26 cellular contexts compared by ENCODE assay signal in genomic region chr6:71929047-71929446, GRCh38. TPM values are rescaled to one million over a fixed set of nuclear protein-coding genes. Genes with fewer than 3 reads are reported as not detected.
DNase-seq lines count a peak whose midpoint lies in the region; FAIRE-seq and TF ChIP-seq lines count a peak whose summit lies in the region.
"Had no signal": no experiment of that assay in that cellular context is flagged by ENCODE, and none has a peak within 500 bp of the region (broad histone marks: within the 10 kb centered on the region; RNA-seq: fewer than 3 reads in every experiment).

No MANE protein-coding gene starts in this region.

- no peak overlapping the region for H3K4me3 Mint-ChIP-seq in H9
- H3K4me3 Mint-ChIP-seq in endodermal cell = no peak overlapping the region
- H3K4me3 Mint-ChIP-seq: CD4-positive, alpha-beta T cell had no signal

- FAIRE-seq in HTR-8/SVneo (lab: Jason Lieb, UNC) = no peak
- FAIRE-seq: D721Med, GM18507, HepG2 had no signal

- H2AFZ ChIP-seq in H9 (ENCODE audit: low read length) = no peak overlapping the region

- H3K9me3 ChIP-seq in H9 (ENCODE audit: control insufficient read depth, low read depth, low read length) (no peaks in the 10 kb centered on the region), endodermal cell (ENCODE audit: control insufficient read depth, low read length) (peaks cover 10% of the 10 kb centered on the region), iPS-20b (ENCODE audit: insufficient read depth, low read depth, low read length) (0 out of 2 replicates have a peak, but pooled peaks cover 6% of the 10 kb centered on the region), thyroid gland (no peaks in the 10 kb centered on the region)
- H3K9me3 ChIP-seq: Peyer's patch had no signal

- H2BK120ac ChIP-seq in H9 (ENCODE audit: low read depth, low read length, poor library complexity, severe bottlenecking) = no peak overlapping the region

- no peak for TF ChIP-seq POLR2A in thyroid gland (IDR thresholded peaks at IDR 0.05)

- H2BK15ac ChIP-seq in H9 (ENCODE audit: low read depth, low read length) = no peak overlapping the region

- H3K56ac ChIP-seq in H9 (ENCODE audit: insufficient read length, low read depth, low read length) = no peak overlapping the region

- H3K79me2 ChIP-seq in H9 (ENCODE audit: insufficient read depth, low read length) = no peaks in the 10 kb centered on the region

- H3K36me3 Mint-ChIP-seq in H9 (ENCODE audit: insufficient read depth in 1 of 3, low read depth in 3 of 3) (peaks cover 0 to 5% (median 0%) of the 10 kb centered on the region in 3 experiments; a peak in 3 of 7 replicates), endodermal cell (ENCODE audit: low read depth) (no peaks in the 10 kb centered on the region)

- no peak overlapping the region for H4K91ac ChIP-seq in H9 (ENCODE audit: insufficient read length, low read depth, low read length)

- no CpG with 5 or more reads among the region's 1 CpG for WGBS in H9 (ENCODE audit: extremely low coverage, insufficient read length, low lambda C conversion rate)
- 80 to 90% methylated on average over 1 of the region's 1 CpG for WGBS in endodermal cell (ENCODE audit: insufficient coverage in 1 of 2, insufficient read length in 1 of 2), 2 experiments
- WGBS in thyroid gland, 2 donors = 82% methylated on average over 1 of the region's 1 CpG

- H3K27me3 ChIP-seq in H9 (ENCODE audit: insufficient read depth, low read length) (no peaks in the 10 kb centered on the region), endodermal cell (ENCODE audit: control insufficient read depth, insufficient read depth, low read length, poor library complexity, severe bottlenecking) (no peaks in the 10 kb centered on the region), iPS-20b (ENCODE audit: insufficient read depth, low read length) (no peaks in the 10 kb centered on the region), thyroid gland (no peaks in the 10 kb centered on the region)
- H3K27me3 ChIP-seq: BLaER1 treated with 17β-estradiol and CSF1 and Interleukin-3, amounts not matched to agents 10 nM and 100 nM; Peyer's patch had no signal

- no peak overlapping the region for H3K4me2 ChIP-seq in H9 (ENCODE audit: insufficient read depth, insufficient read length, low read length)
- H3K4me2 ChIP-seq: BLaER1 treated with 17β-estradiol and CSF1 and Interleukin-3, amounts not matched to agents 10 nM and 100 nM had no signal

- no peaks in the 10 kb centered on the region for H3K36me3 ChIP-seq in endodermal cell (ENCODE audit: control insufficient read depth, insufficient read depth, low read length)
- H3K36me3 ChIP-seq in iPS-20b (ENCODE audit: insufficient read depth, low read depth, low read length) = no peaks in the 10 kb centered on the region
- H3K36me3 ChIP-seq in thyroid gland = no peaks in the 10 kb centered on the region
- H3K36me3 ChIP-seq: BLaER1 treated with 17β-estradiol and CSF1 and Interleukin-3, amounts not matched to agents 10 nM and 100 nM; Peyer's patch had no signal

- no peak overlapping the region for H3K27ac ChIP-seq in H9 (ENCODE audit: insufficient read length, low read depth, low read length)
- H3K27ac ChIP-seq in endodermal cell (ENCODE audit: low read depth, low read length) = no peak overlapping the region
- no peak overlapping the region for H3K27ac ChIP-seq in iPS-20b (ENCODE audit: low read length)
- H3K27ac ChIP-seq in thyroid gland = no peak overlapping the region
- H3K27ac ChIP-seq: BLaER1 treated with 17β-estradiol and CSF1 and Interleukin-3, amounts not matched to agents 10 nM and 100 nM; Peyer's patch had no signal

- no peak overlapping the region for H2BK20ac ChIP-seq in H9 (ENCODE audit: low read depth, low read length, poor library complexity, severe bottlenecking)

- H3K23me2 ChIP-seq in H9 (ENCODE audit: insufficient read length, low read depth, low read length, poor library complexity, severe bottlenecking) = no peaks in the 10 kb centered on the region

- H4K8ac ChIP-seq in H9 (replicated peaks; ENCODE audit: insufficient read length, low read depth, low read length) = no peak overlapping the region

- no peaks in the 10 kb centered on the region for H3K79me1 ChIP-seq in H9 (ENCODE audit: insufficient read depth, low read depth, low read length, poor library complexity, severe bottlenecking)

- no peaks in the 10 kb centered on the region for H4K20me1 ChIP-seq in H9 (ENCODE audit: control insufficient read depth, insufficient read depth, insufficient read length)
- H4K20me1 ChIP-seq: BLaER1 treated with 17β-estradiol and CSF1 and Interleukin-3, amounts not matched to agents 10 nM and 100 nM had no signal

- H3K4me1 ChIP-seq in H9 (ENCODE audit: insufficient read depth, low read length) = no peaks in the 10 kb centered on the region
- H3K4me1 ChIP-seq in endodermal cell (ENCODE audit: control insufficient read depth, insufficient read depth, low read length) = no peaks in the 10 kb centered on the region
- H3K4me1 ChIP-seq in iPS-20b (ENCODE audit: insufficient read depth, low read length) = peaks cover 17% of the 10 kb centered on the region; the same call in 1 of the 2 replicates
- H3K4me1 ChIP-seq in thyroid gland = no peaks in the 10 kb centered on the region
- H3K4me1 ChIP-seq: Peyer's patch had no signal

- no peak overlapping the region for H3K9ac ChIP-seq in H9 (ENCODE audit: extremely low read depth, insufficient read length, low read length)
- H3K9ac ChIP-seq in endodermal cell (ENCODE audit: extremely low read depth, low read length, poor library complexity, severe bottlenecking) = no peak overlapping the region
- H3K9ac ChIP-seq in iPS-20b (ENCODE audit: low read depth, low read length) = no peak overlapping the region
- H3K9ac ChIP-seq: BLaER1 treated with 17β-estradiol and CSF1 and Interleukin-3, amounts not matched to agents 10 nM and 100 nM had no signal

- H3K9me3 Mint-ChIP-seq in H9 (peaks cover 3 to 9% of the 10 kb centered on the region in 2 experiments; a peak in 3 of 5 replicates), endodermal cell (peaks cover 1% of the 10 kb centered on the region)

- H3K23ac ChIP-seq in H9 (ENCODE audit: insufficient read length, low read depth, low read length) = no peak overlapping the region

- no peak overlapping the region for H3K4ac ChIP-seq in H9 (ENCODE audit: low read depth, low read length)

- H3T11ph ChIP-seq in H9 (ENCODE audit: low read length) = no peak overlapping the region

- H3K18ac ChIP-seq in H9 (ENCODE audit: insufficient read length, low read depth, low read length) = no peak overlapping the region

- intact Hi-C loops in thyroid gland (cut with DNase I) = no loop called here

- peak overlapping the region in 1 of 3 experiments; percentile 30; a peak in 4 of 7 replicates for H3K27ac Mint-ChIP-seq in H9
- H3K27ac Mint-ChIP-seq in endodermal cell = no peak overlapping the region
- H3K27ac Mint-ChIP-seq: CD4-positive, alpha-beta T cell had no signal

- H3K4me3 ChIP-seq in endodermal cell (ENCODE audit: low read length) = no peak overlapping the region
- H3K4me3 ChIP-seq in iPS-20b (ENCODE audit: low read length) = peak overlapping the region; percentile 8; the same call in 1 of the 2 replicates
- H3K4me3 ChIP-seq in thyroid gland (replicated peaks in 1 of 3) = no peak overlapping the region
- H3K4me3 ChIP-seq: BLaER1 treated with 17β-estradiol and CSF1 and Interleukin-3, amounts not matched to agents 10 nM and 100 nM; Peyer's patch had no signal

- no peak overlapping the region for H3K14ac ChIP-seq in H9 (ENCODE audit: insufficient read depth, low read length)

- H3K4me1 Mint-ChIP-seq in H9 (peaks cover 13 to 17% of the 10 kb centered on the region in 2 experiments), endodermal cell (no peaks in the 10 kb centered on the region)

- H3K27me3 Mint-ChIP-seq in H9 (ENCODE audit: low read depth) (no peaks in the 10 kb centered on the region), endodermal cell (ENCODE audit: insufficient read depth) (no peaks in the 10 kb centered on the region)
- H3K27me3 Mint-ChIP-seq: CD4-positive, alpha-beta T cell had no signal

- DNase-seq in H9 (peak; percentile 37), endodermal cell (peak; percentile 58), HTR-8/SVneo (ENCODE audit: insufficient read length, low spot score) (no peak), hippocampal formation (lab: John Stamatoyannopoulos, UW) (no peak), amygdala (lab: John Stamatoyannopoulos, UW) (no peak), thyroid gland (no peak)
- DNase-seq: CD4-positive, alpha-beta T cell; HCEC 1CT; Karpas-422; NCI-H1092 treated with DMSO at 0.1 percent for 48 hours; NCI-H1436; NCI-H187; NCI-H2081 treated with DMSO at 0.1 percent for 48 hours; NCI-H2171; NCI-H226; NCI-H510A; NCI-H69; Peyer's patch; SHP77 treated with DMSO at 0.1 percent for 48 hours had no signal

- TF ChIP-seq CTCF in H9 (conservative IDR thresholded peaks at IDR 0.05) = no peak
- no peak for TF ChIP-seq CTCF in endodermal cell (conservative IDR thresholded peaks at IDR 0.05)
- TF ChIP-seq CTCF in thyroid gland (IDR thresholded peaks at IDR 0.05) = no peak

- no peak overlapping the region for H4K5ac ChIP-seq in H9 (ENCODE audit: insufficient read length, low read depth, low read length)

- no peak overlapping the region for H2AK5ac ChIP-seq in H9 (ENCODE audit: insufficient read length, low read length)

- no peak overlapping the region for H2BK5ac ChIP-seq in H9 (ENCODE audit: insufficient read length, low read length)

- no peak overlapping the region for H2BK12ac ChIP-seq in H9 (ENCODE audit: insufficient read length, low read depth, low read length)

RNA-seq across cellular contexts. Expression of gene RIMS1, which starts 42.7 kb away (rescaled TPM):
- total RNA-seq in H9 (2021) (0.83 and 1.2 TPM in 2 replicates), endodermal cell (1 to 10 TPM; 1.1 to 1.6 TPM), thyroid gland (under 1 TPM; 0.17 to 0.89 (median 0.44) TPM)
- 2.1 TPM for polyA plus RNA-seq in endodermal cell (2013, experiment 1 of 2)
- polyA plus RNA-seq in endodermal cell (2013, experiment 2 of 2) = 2.5 TPM
- total RNA-seq: CD4-positive, alpha-beta T cell; G401; HepG2; OCI-LY7 had no signal
- polyA plus RNA-seq: HepG2 had no signal

Comparison
In these comparisons a context has a peak if more than half of its experiments do, and no peak if none do; other contexts are left out.
1. DNase-seq: peak in H9 (single experiment) and endodermal cell (single experiment); none in HTR-8/SVneo (single experiment), hippocampal formation (0 of 2), amygdala (0 of 56) and thyroid gland (0 of 2).